ENCODE assay signal across 12 cellular contexts in the genomic region with DNA sequence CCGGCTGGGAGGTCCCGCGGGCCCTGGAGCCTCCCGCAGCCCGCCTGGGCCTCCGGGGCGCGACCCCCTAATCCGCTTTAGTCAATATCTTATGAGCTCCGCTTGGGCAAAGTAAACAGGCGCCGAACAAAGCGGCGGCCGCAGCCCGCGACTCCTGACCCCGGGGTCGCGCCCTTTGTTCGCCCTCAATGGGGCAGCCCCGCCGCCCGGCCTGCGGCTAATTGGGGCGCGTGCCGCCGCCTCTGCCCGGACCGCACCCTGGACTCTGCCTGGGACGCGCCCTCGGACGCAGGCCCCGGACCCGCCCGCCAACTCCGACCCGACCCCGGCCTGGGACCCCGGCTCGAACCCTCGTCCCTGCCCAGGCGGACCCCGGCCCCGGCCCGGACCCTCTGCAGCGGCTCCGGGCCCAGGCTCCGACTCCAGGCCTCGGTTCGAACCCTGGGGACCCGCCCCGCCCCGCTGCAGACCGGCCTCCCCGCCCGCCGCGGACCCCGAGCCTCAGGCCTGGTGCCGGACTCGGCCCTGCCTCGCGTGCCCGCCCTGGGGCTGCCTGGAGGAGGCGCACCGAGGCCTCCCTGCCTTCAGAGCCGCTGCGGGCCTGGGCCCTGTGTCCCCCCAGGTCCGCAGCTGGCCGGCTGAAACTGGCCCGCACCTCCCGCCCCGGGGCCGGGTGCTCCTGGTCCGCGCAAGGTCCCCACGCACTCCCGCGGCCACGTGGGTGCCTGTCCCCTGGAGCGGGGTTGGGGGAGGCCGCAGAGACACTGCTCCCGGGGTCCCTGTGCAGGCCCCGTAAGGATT.
A peak's percentile ranks its signal among the peaks of the same experiment; 100 is the strongest.
DNase-seq lines count a peak whose midpoint lies in the region; ATAC-seq and TF ChIP-seq lines count a peak whose summit lies in the region.
"Had no signal": no experiment of that assay in that cellular context is flagged by ENCODE, and none has a peak within 500 bp of the region (broad histone marks: within the 10 kb centered on the region; RNA-seq: fewer than 3 reads in every experiment).

No MANE protein-coding gene starts in this region.

- no peaks in the 10 kb centered on the region for H3K4me1 ChIP-seq in HUES6 (ENCODE audit: control insufficient read depth, insufficient read depth, low read length)

- no peak overlapping the region for H3K9ac ChIP-seq in HUES6 (ENCODE audit: low read length)

- H3K27me3 ChIP-seq in HUES6 (ENCODE audit: control insufficient read depth, insufficient read depth, low read length): peaks cover 7% of the 10 kb centered on the region
- no peaks in the 10 kb centered on the region for H3K27me3 ChIP-seq in layer of hippocampus (ENCODE audit: control insufficient read depth, insufficient read depth, low read length)

- H3K36me3 Mint-ChIP-seq in activated T-helper 2 cell treated with anti-CD3 and anti-CD28 coated beads, Interferon-gamma antibody, Interleukin-2, Interleukin-4, amounts not matched to agents 10 μg/mL and 5 μg/mL and 100 μg/mL, durations not matched to agents 14 hours and 24 hours and 36 hours (ENCODE audit: low read depth): no peaks in the 10 kb centered on the region

- DNase-seq in coronary artery (ENCODE audit: low spot score): peak; percentile 71
- DNase-seq in activated CD8-positive, alpha-beta memory T cell treated with anti-CD3 and anti-CD28 coated beads, Interleukin-2, amount 50 U/mL, for 4 hours: no peak
- DNase-seq in globus pallidus (ENCODE audit: low spot score): no peak
- no peak for DNase-seq in activated T-helper 2 cell treated with anti-CD3 and anti-CD28 coated beads, Interferon-gamma antibody, Interleukin-2, Interleukin-4, amounts not matched to agents 10 μg/mL and 5 μg/mL and 100 μg/mL, durations not matched to agents 14 hours and 24 hours and 36 hours (ENCODE audit: low spot score)
- DNase-seq: activated B cell treated with CpG ODN at 0.5 μM for 24 hours; activated naive CD4-positive, alpha-beta T cell; NCI-H1694 treated with DMSO at 0.1 percent for 48 hours; PC-9 had no signal

- TF ChIP-seq CTCF in coronary artery (IDR thresholded peaks at IDR 0.05): no peak

- H3K27ac ChIP-seq in HUES6 (ENCODE audit: low read depth, low read length) (no peak overlapping the region), coronary artery (peak overlapping the region; percentile 61 to 96), layer of hippocampus (ENCODE audit: low read depth, low read length) (peak overlapping the region; percentile 94), skin epidermis (peak overlapping the region in 20 of 21 experiments; percentile 25 to 100 (median 99))
- H3K27ac ChIP-seq: PC-9 had no signal

- no peaks in the 10 kb centered on the region for H3K9me3 ChIP-seq in HUES6 (ENCODE audit: control insufficient read depth, insufficient read depth, low read depth, low read length)

- no peaks in the 10 kb centered on the region for H3K36me3 ChIP-seq in HUES6 (ENCODE audit: control insufficient read depth, insufficient read depth, low read length)

- peaks cover 20% of the 10 kb centered on the region for H3K4me1 Mint-ChIP-seq in activated T-helper 2 cell treated with anti-CD3 and anti-CD28 coated beads, Interferon-gamma antibody, Interleukin-2, Interleukin-4, amounts not matched to agents 10 μg/mL and 5 μg/mL and 100 μg/mL, durations not matched to agents 14 hours and 24 hours and 36 hours (ENCODE audit: low read depth)

- no peaks in the 10 kb centered on the region for H3K9me3 Mint-ChIP-seq in activated T-helper 2 cell treated with anti-CD3 and anti-CD28 coated beads, Interferon-gamma antibody, Interleukin-2, Interleukin-4, amounts not matched to agents 10 μg/mL and 5 μg/mL and 100 μg/mL, durations not matched to agents 14 hours and 24 hours and 36 hours
- H3K9me3 Mint-ChIP-seq: activated B cell treated with CpG ODN at 0.5 μM for 24 hours had no signal

- no peak overlapping the region for H3K27ac Mint-ChIP-seq in activated T-helper 2 cell treated with anti-CD3 and anti-CD28 coated beads, Interferon-gamma antibody, Interleukin-2, Interleukin-4, amounts not matched to agents 10 μg/mL and 5 μg/mL and 100 μg/mL, durations not matched to agents 14 hours and 24 hours and 36 hours
- H3K27ac Mint-ChIP-seq: activated B cell treated with CpG ODN at 0.5 μM for 24 hours had no signal

- H3K4me3 ChIP-seq in HUES6 (ENCODE audit: low read depth, low read length) (peak overlapping the region; percentile 13; the same call in 1 of the 2 replicates), coronary artery (peak overlapping the region; percentile 41), skin epidermis (peak overlapping the region in 2 of 7 experiments; percentile 13 to 15)
- H3K4me3 ChIP-seq: PC-9 had no signal

- H3K27me3 Mint-ChIP-seq in activated T-helper 2 cell treated with anti-CD3 and anti-CD28 coated beads, Interferon-gamma antibody, Interleukin-2, Interleukin-4, amounts not matched to agents 10 μg/mL and 5 μg/mL and 100 μg/mL, durations not matched to agents 14 hours and 24 hours and 36 hours (ENCODE audit: low read depth): no peaks in the 10 kb centered on the region
- H3K27me3 Mint-ChIP-seq: activated B cell treated with CpG ODN at 0.5 μM for 24 hours had no signal

- ATAC-seq in GM21825 (IDR thresholded peaks at IDR 0.05; ENCODE audit: unreplicated experiment): no peak

- intact Hi-C loops in activated T-helper 2 cell treated with anti-CD3 and anti-CD28 coated beads, Interferon-gamma antibody, Interleukin-2, Interleukin-4, amounts not matched to agents 10 μg/mL and 5 μg/mL and 100 μg/mL, durations not matched to agents 14 hours and 24 hours and 36 hours (cut with micrococcal nuclease): no loop called here

- H3K4me3 Mint-ChIP-seq in activated T-helper 2 cell treated with anti-CD3 and anti-CD28 coated beads, Interferon-gamma antibody, Interleukin-2, Interleukin-4, amounts not matched to agents 10 μg/mL and 5 μg/mL and 100 μg/mL, durations not matched to agents 14 hours and 24 hours and 36 hours (ENCODE audit: low read depth): no peak overlapping the region
- H3K4me3 Mint-ChIP-seq: activated B cell treated with CpG ODN at 0.5 μM for 24 hours had no signal
